In the genomic region with DNA sequence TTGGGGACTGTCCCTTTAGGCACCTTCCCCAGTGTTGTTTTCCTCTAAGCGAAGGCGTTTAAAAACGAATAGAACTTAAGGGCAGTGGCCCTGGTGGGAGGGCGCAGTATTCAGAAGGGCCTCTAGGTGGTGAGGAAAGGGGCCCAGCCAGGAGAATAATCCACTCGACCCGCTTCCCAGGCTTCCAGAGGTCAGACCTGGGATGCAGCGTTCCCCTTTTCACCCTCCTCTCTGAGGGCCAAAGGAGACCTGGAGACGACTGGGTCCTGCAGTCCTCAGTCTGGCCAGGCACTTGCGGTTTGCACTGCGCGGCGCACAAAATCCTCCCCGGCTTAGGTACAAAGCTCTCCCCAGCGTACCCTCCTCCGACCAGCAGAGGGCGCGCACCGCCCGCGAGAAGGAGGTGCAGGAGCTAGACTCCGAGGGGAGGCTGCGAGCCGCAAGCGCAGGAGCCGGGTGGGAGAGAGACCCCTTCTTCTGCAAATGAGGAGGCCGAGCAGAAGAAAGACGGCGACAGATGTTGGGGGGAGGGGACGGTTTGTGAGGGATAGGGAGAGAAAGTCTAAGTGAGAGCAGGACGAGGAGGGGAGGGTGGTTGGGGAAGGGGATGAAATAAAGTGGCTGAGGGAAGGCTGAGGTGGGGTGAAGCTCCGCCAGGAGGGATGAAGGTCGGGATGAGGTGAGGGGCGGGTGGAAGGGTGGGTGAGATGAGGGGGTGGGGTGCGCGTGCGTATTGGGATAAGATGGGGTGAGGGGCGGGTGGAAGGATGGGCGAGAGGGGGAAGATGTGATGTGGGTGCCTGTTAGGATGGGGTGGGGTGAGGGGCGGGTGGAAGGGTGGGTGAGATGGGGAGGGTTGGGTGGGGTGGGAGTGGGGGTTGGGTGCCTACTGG, we compare ENCODE assay signal across 1 cellular context.
TF ChIP-seq lines count a peak whose summit lies in the region.

No MANE protein-coding gene starts in this region.

TF ChIP-seq in H1, 55 proteins besides CTCF, POLR2A, EP300 and RAD21 (continued from another document):
- TF ChIP-seq, protein P1, sequence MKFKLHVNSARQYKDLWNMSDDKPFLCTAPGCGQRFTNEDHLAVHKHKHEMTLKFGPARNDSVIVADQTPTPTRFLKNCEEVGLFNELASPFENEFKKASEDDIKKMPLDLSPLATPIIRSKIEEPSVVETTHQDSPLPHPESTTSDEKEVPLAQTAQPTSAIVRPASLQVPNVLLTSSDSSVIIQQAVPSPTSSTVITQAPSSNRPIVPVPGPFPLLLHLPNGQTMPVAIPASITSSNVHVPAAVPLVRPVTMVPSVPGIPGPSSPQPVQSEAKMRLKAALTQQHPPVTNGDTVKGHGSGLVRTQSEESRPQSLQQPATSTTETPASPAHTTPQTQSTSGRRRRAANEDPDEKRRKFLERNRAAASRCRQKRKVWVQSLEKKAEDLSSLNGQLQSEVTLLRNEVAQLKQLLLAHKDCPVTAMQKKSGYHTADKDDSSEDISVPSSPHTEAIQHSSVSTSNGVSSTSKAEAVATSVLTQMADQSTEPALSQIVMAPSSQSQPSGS (IDR thresholded peaks at IDR 0.05; ENCODE audit: low read length): 0 out of 2 replicates have a peak, but pooled peaks have one; percentile 25
- peak; percentile 25 for TF ChIP-seq KDM4A (IDR thresholded peaks at IDR 0.05; ENCODE audit: low read depth, low read length, severe bottlenecking)
- TF ChIP-seq TCF12 (IDR thresholded peaks at IDR 0.05; ENCODE audit: low read depth, low read length): 0 out of 2 replicates have a peak, but pooled peaks have one; percentile 48
- peak; percentile 80 for TF ChIP-seq CTBP2 (IDR thresholded peaks at IDR 0.05; ENCODE audit: borderline replicate concordance, insufficient read depth, insufficient read length, low read length)
- TF ChIP-seq CREB1 (IDR thresholded peaks at IDR 0.05): peak; percentile 56
- TF ChIP-seq ASH2L (IDR thresholded peaks at IDR 0.05; ENCODE audit: low read length): peak; percentile 44
- 0 out of 4 replicates have a peak, but pooled peaks of 1 of the 2 experiments have one; percentile 35 for TF ChIP-seq HDAC2 (IDR thresholded peaks at IDR 0.05; ENCODE audit: borderline replicate concordance in 1 of 2, low read depth in 2 of 2, low read length in 2 of 2)
- TF ChIP-seq SAP30 (IDR thresholded peaks at IDR 0.05; ENCODE audit: insufficient read depth, insufficient replicate concordance, low read length): no peak
- TF ChIP-seq POLR2AphosphoS5 (IDR thresholded peaks at IDR 0.05; ENCODE audit: low read depth, low read length): no peak
- TF ChIP-seq CBX5 (IDR thresholded peaks at IDR 0.05; ENCODE audit: low read depth, low read length): no peak
- no peak for TF ChIP-seq BACH1 (IDR thresholded peaks at IDR 0.05; ENCODE audit: low read length)
- 0 out of 2 replicates have a peak, but pooled peaks have one; percentile 25 for TF ChIP-seq CEBPB (IDR thresholded peaks at IDR 0.05; ENCODE audit: low read depth, low read length)
- TF ChIP-seq SP4 (IDR thresholded peaks at IDR 0.05; ENCODE audit: low read length): peak; percentile 64; the same call in 1 of the 2 replicates
- peak; percentile 39; the same call in 1 of the 2 replicates for TF ChIP-seq YY1 (IDR thresholded peaks at IDR 0.05; ENCODE audit: low read depth, low read length)
TF ChIP-seq in H1: peak in this region for 12.
